12 cellular contexts compared by ENCODE assay signal in genomic region chr10:18681971-18682403, GRCh38. TPM values are rescaled to one million over a fixed set of nuclear protein-coding genes. Genes with fewer than 3 reads are reported as not detected.
DNase-seq lines count a peak whose midpoint lies in the region; ATAC-seq and TF ChIP-seq lines count a peak whose summit lies in the region.
"Had no signal": no experiment of that assay in that cellular context is flagged by ENCODE, and none has a peak within 500 bp of the region (broad histone marks: within the 10 kb centered on the region; RNA-seq: fewer than 3 reads in every experiment).

No MANE protein-coding gene starts in this region.

- H3K9ac ChIP-seq in skeletal muscle satellite cell (ENCODE audit: low read depth, low read length), result no peak overlapping the region

- H3K36me3 ChIP-seq in RWPE2 (ENCODE audit: low read depth) (peaks cover 15% of the 10 kb centered on the region), skeletal muscle satellite cell (ENCODE audit: insufficient read depth, low read length) (peaks cover 10% of the 10 kb centered on the region), uterus (no peaks in the 10 kb centered on the region)
- H3K36me3 ChIP-seq: right atrium auricular region had no signal

- intact Hi-C loops in right cardiac atrium (cut with DNase I), result loop anchor here in 1 of 4 donors (10.0 kb wide), 1 partner anchor 1083 kb away; no protein-coding TSS in a partner anchor
- intact Hi-C loops in uterus (cut with DNase I; ENCODE audit: low total_unique reads), result no loop called here

- H3K4me2 ChIP-seq in skeletal muscle satellite cell (ENCODE audit: low read length), result peak overlapping the region; percentile 7

- H3K4me3 ChIP-seq in RWPE2 (ENCODE audit: severe bottlenecking), result no peak overlapping the region
- no peak overlapping the region for H3K4me3 ChIP-seq in fibroblast of the aortic adventitia (ENCODE audit: low read depth, low read length)
- no peak overlapping the region for H3K4me3 ChIP-seq in skeletal muscle satellite cell (ENCODE audit: low read length)
- H3K4me3 ChIP-seq in right cardiac atrium (ENCODE audit: low read length), result no peak overlapping the region
- H3K4me3 ChIP-seq in uterus, result no peak overlapping the region
- H3K4me3 ChIP-seq: right atrium auricular region had no signal

- no peak for TF ChIP-seq CTCF in RWPE2 (IDR thresholded peaks at IDR 0.05; ENCODE audit: poor library complexity, severe bottlenecking)
- TF ChIP-seq CTCF in fibroblast of the aortic adventitia (IDR thresholded peaks at IDR 0.05; ENCODE audit: insufficient read depth, low read length), result no peak
- no peak for TF ChIP-seq CTCF in uterus (IDR thresholded peaks at IDR 0.05)

- H3K4me1 ChIP-seq in RWPE2 (ENCODE audit: insufficient read depth, poor library complexity, severe bottlenecking) (peaks cover 38% of the 10 kb centered on the region), skeletal muscle satellite cell (ENCODE audit: control insufficient read depth, insufficient read depth, low read length) (peaks cover 31% of the 10 kb centered on the region), right cardiac atrium (ENCODE audit: control insufficient read depth, insufficient read depth, low read length) (no peaks in the 10 kb centered on the region), uterus (no peaks in the 10 kb centered on the region)

- H3K27me3 ChIP-seq in RWPE2 (ENCODE audit: insufficient read depth, poor library complexity, severe bottlenecking) (no peaks in the 10 kb centered on the region), skeletal muscle satellite cell (ENCODE audit: control insufficient read depth, insufficient read depth, low read length) (no peaks in the 10 kb centered on the region), right cardiac atrium (ENCODE audit: control insufficient read depth, insufficient read depth) (no peaks in the 10 kb centered on the region), uterus (no peaks in the 10 kb centered on the region)
- H3K27me3 ChIP-seq: right atrium auricular region had no signal

- peak; percentile 75 for DNase-seq in ELR (ENCODE audit: low read depth)
- DNase-seq in RWPE2 (ENCODE audit: low spot score), result no peak
- DNase-seq in fibroblast of the aortic adventitia (ENCODE audit: low read depth), result peak; percentile 80
- DNase-seq in right cardiac atrium, result no peak
- no peak for DNase-seq in NCI-H2171 (lab: John Stamatoyannopoulos, UW)
- DNase-seq in uterus, result no peak
- DNase-seq: activated naive CD4-positive, alpha-beta T cell treated with anti-CD3 and anti-CD28 coated beads for 36 hours; COR-L47; Right ventricle myocardium superior had no signal

- peak overlapping the region; percentile 97 for H3K27ac ChIP-seq in RWPE2 (ENCODE audit: poor library complexity, severe bottlenecking)
- no peak overlapping the region for H3K27ac ChIP-seq in right cardiac atrium (ENCODE audit: low read length)
- no peak overlapping the region for H3K27ac ChIP-seq in uterus
- H3K27ac ChIP-seq: right atrium auricular region had no signal

- H3K9me3 ChIP-seq in RWPE2 (ENCODE audit: severe bottlenecking), result no peaks in the 10 kb centered on the region
- no peaks in the 10 kb centered on the region for H3K9me3 ChIP-seq in skeletal muscle satellite cell (replicated peaks; ENCODE audit: low read length)
- no peaks in the 10 kb centered on the region for H3K9me3 ChIP-seq in right cardiac atrium (ENCODE audit: control insufficient read depth, low read length)
- no peaks in the 10 kb centered on the region for H3K9me3 ChIP-seq in uterus
- H3K9me3 ChIP-seq: right atrium auricular region had no signal

- 61% methylated on average over 3 of the region's 3 CpGs for WGBS in right cardiac atrium

- TF ChIP-seq POLR2A in uterus (IDR thresholded peaks at IDR 0.05), result no peak

- ATAC-seq in RWPE2 (ENCODE audit: low read depth) (peak; percentile 85), right cardiac atrium (no peak), GM18867 (IDR thresholded peaks at IDR 0.05; ENCODE audit: unreplicated experiment) (no peak)

RNA-seq across cellular contexts. Expression of gene ARL5B, which starts 22.8 kb away (rescaled TPM):
- total RNA-seq in fibroblast of the aortic adventitia (ENCODE audit: low replicate concordance) (11.6 and 18.0 TPM in 2 replicates), right cardiac atrium (10 to 100 TPM in 1 of 4 donors, 1 to 10 TPM in 3; 7.8 to 11.1 (median 8.5) TPM), uterus (10 to 100 TPM in 2 of 4 donors, 1 to 10 TPM in 2; 1.5 to 76.5 (median 11.6) TPM)
- total RNA-seq in skeletal muscle satellite cell (2012; rRNA removed), result 9.0 and 10.6 TPM in 2 replicates
- polyA plus RNA-seq in right cardiac atrium, result 3.9 TPM

RNA-seq across cellular contexts. Expression of gene NSUN6, which starts 30.6 kb away (rescaled TPM):
- 12.3 and 23.4 TPM in 2 replicates for total RNA-seq in fibroblast of the aortic adventitia (ENCODE audit: low replicate concordance)
- total RNA-seq in skeletal muscle satellite cell (2012; rRNA removed), result 7.9 and 9.8 TPM in 2 replicates
- 10 to 100 TPM in 3 of 4 donors, 1 to 10 TPM in 1; 7.3 to 13.0 (median 10.2) TPM for total RNA-seq in right cardiac atrium
- polyA plus RNA-seq in right cardiac atrium, result 6.6 TPM
- 10 to 100 TPM in 3 of 4 donors, 1 to 10 TPM in 1; 8.5 to 43.3 (median 26.2) TPM for total RNA-seq in uterus

Comparison
In these comparisons a context has a peak if more than half of its experiments do, and no peak if none do; other contexts are left out.
1. DNase-seq: peak in ELR (single experiment) and fibroblast of the aortic adventitia (single experiment); none in RWPE2 (single experiment), right cardiac atrium (0 of 3), NCI-H2171 (single experiment) and uterus (0 of 2).